8 cellular contexts compared by ENCODE assay signal in the genomic region with DNA sequence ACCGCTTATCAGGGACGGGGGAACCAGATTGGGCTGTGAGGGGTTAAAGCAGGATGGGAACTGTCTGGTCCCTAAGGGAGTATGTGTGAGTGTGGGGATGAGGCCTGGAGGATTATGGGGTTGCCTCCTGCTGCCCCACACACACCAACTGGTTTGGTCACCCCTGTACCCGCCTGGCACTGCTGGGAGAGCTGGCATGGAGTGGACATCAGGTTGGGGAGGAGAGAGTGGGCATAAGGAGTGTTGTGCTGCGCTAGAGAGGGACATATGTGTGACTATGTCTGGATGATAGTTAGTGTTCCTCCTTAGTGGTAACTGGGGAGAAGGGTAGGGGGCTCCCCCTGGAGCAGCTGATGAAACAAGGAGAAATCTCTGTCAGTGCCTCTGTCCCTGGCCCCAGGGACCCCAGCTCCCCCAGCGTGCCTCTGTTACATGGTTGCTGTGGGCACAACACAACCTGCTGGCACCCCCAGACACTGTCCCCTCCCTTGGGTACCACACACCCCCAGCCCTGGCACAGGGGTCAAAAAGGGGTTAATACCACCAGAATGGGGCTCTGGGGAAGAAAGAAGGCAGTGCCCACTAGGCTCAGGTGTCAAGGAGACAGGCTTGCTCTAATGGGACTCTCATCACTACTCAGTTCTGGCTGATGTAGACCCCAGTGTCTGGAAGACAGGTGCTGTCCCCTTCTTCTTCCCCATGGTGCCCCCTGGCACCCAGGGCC. TPM values are rescaled to one million over a fixed set of nuclear protein-coding genes. Genes with fewer than 3 reads are reported as not detected.
A peak's percentile ranks its signal among the peaks of the same experiment; 100 is the strongest.
DNase-seq lines count a peak whose midpoint lies in the region; ATAC-seq and TF ChIP-seq lines count a peak whose summit lies in the region.

No MANE protein-coding gene starts in this region.

- H3K27ac Mint-ChIP-seq in T-cell, result peak overlapping the region; percentile 95 to 97

- in situ Hi-C loops in KBM-7 (cut with MboI; ENCODE audit: low pct_unique_long_range_greater_than_20kb, low sequenced_read_pairs), result no loop called here

- CTCF ChIA-PET in T-cell (lab: Charles Lee), result no interaction called here

- H3K36me3 Mint-ChIP-seq in T-cell, result no peaks in the 10 kb centered on the region

- DNase-seq in T-cell (no peak), fibroblast of mammary gland (ENCODE audit: low read depth) (no peak), pons (ENCODE audit: low spot score) (peak; percentile 69), KBM-7 (no peak)
- DNase-seq in effector CD8-positive, alpha-beta T cell (lab: John Stamatoyannopoulos, UW), result no peak
- no peak for DNase-seq in stimulated activated CD4-positive, alpha-beta T cell treated with anti-CD3 and anti-CD28 coated beads, Interleukin-1b, Interleukin-23, amount 100 ng/mL, for 48 hours

- H3K27me3 Mint-ChIP-seq in T-cell, result no peaks in the 10 kb centered on the region

- TF ChIP-seq CTCF in fibroblast of mammary gland (conservative IDR thresholded peaks at IDR 0.05; ENCODE audit: control insufficient read depth, insufficient read depth, low read depth, low read length), result no peak

- H3K9me3 Mint-ChIP-seq in T-cell, result no peaks in the 10 kb centered on the region

- H3K4me3 ChIP-seq in GM08714 (ENCODE audit: low read length) (peak overlapping the region; percentile 80), fibroblast of mammary gland (ENCODE audit: control insufficient read depth, low read depth, low read length) (peak overlapping the region; percentile 89)

- POLR2A ChIA-PET in T-cell (lab: Charles Lee), result interaction anchor here in 1 of 2 donors (0.7 kb wide), 1 partner anchor 31 kb away, joined by 13 read pairs; no protein-coding TSS in a partner anchor

- H3K4me3 Mint-ChIP-seq in T-cell, result peak overlapping the region; percentile 78 to 89 (median 81)

- H3K4me1 Mint-ChIP-seq in T-cell, result peaks cover 57 to 61% (median 58%) of the 10 kb centered on the region in 3 donors

- no peak for ATAC-seq in T-cell (replicated peaks in 1 of 4)
- ATAC-seq in GM19328 (IDR thresholded peaks at IDR 0.05; ENCODE audit: unreplicated experiment), result no peak

RNA-seq across cellular contexts. Expression of a gene that starts 1.9 kb away (rescaled TPM):
- total RNA-seq in T-cell, result 10 to 100 TPM; 39.6 to 68.4 (median 51.7) TPM

RNA-seq across cellular contexts. Expression of a gene that starts 11.1 kb away (rescaled TPM):
- 1 to 10 TPM in 3 of 5 donors, not detected in 2; 1.3 to 3.0 (median 1.6) TPM for total RNA-seq in T-cell

RNA-seq across cellular contexts. Expression of a gene that starts 21.4 kb away (rescaled TPM):
- 10 to 100 TPM; 32.8 to 64.3 (median 53.4) TPM for total RNA-seq in T-cell

RNA-seq across cellular contexts. Expression of a gene that starts 29.1 kb away (rescaled TPM):
- total RNA-seq in T-cell, result 1 to 10 TPM; 1.1 to 2.6 (median 1.6) TPM

RNA-seq across cellular contexts. Expression of a gene that starts 29.1 kb away (rescaled TPM):
- under 1 TPM in 3 of 5 donors, not detected in 2; 0.30 to 0.58 (median 0.54) TPM for total RNA-seq in T-cell
